Comparison of ENCODE assay signal across 14 cellular contexts in genomic region chr4:40251366-40251765, GRCh38. TPM values are rescaled to one million over a fixed set of nuclear protein-coding genes. Genes with fewer than 3 reads are reported as not detected.
DNase-seq lines count a peak whose midpoint lies in the region; ATAC-seq and TF ChIP-seq lines count a peak whose summit lies in the region.
"Had no signal": no experiment of that assay in that cellular context is flagged by ENCODE, and none has a peak within 500 bp of the region (broad histone marks: within the 10 kb centered on the region; RNA-seq: fewer than 3 reads in every experiment).

No MANE protein-coding gene starts in this region.

- H3K27me3 Mint-ChIP-seq in MCF 10A (ENCODE audit: insufficient read depth, unreplicated experiment): no peaks in the 10 kb centered on the region

- H3K9me3 Mint-ChIP-seq in MCF 10A (ENCODE audit: unreplicated experiment): no peaks in the 10 kb centered on the region

- H3K4me1 Mint-ChIP-seq in MCF 10A (ENCODE audit: insufficient read depth, unreplicated experiment): peaks cover 37% of the 10 kb centered on the region

- TF ChIP-seq CTCF in MCF 10A (IDR thresholded peaks at IDR 0.05; ENCODE audit: unreplicated experiment) (no peak), breast epithelium (IDR thresholded peaks at IDR 0.05) (no peak)

- peak; percentile 73 for DNase-seq in MCF 10A (ENCODE audit: unreplicated experiment)
- no peak for DNase-seq in breast epithelium (ENCODE audit: low spot score in 2 of 2)
- DNase-seq in SW 1271 (lab: John Stamatoyannopoulos, UW): peak; percentile 23 to 64
- peak; percentile 57 for DNase-seq in epithelial cell of prostate (ENCODE audit: low read depth, low spot score)
- DNase-seq in NCI-H2227 (lab: John Stamatoyannopoulos, UW; ENCODE audit: unreplicated experiment): no peak
- no peak for DNase-seq in HT-29 (ENCODE audit: low spot score)
- DNase-seq: BE2C, caudate nucleus, GF-D8, NCI-H2081 treated with DMSO at 0.1 percent for 48 hours, OCI-M1, posterior cingulate gyrus had no signal

- no peak overlapping the region for H3K4me3 ChIP-seq in breast epithelium

- no peak overlapping the region for H3K27ac ChIP-seq in breast epithelium
- peak overlapping the region; percentile 91 for H3K27ac ChIP-seq in epithelial cell of prostate

- CTCF ChIA-PET in MCF 10A (lab: Yijun Ruan, JAX): interaction anchor here (0.6 to 1.4 kb wide), 3 partner anchors 66 to 74 kb away, joined by 3 read pairs; no protein-coding TSS in a partner anchor

- ATAC-seq in GM21737 (IDR thresholded peaks at IDR 0.05; ENCODE audit: unreplicated experiment) (no peak), HG02981 (IDR thresholded peaks at IDR 0.05; ENCODE audit: unreplicated experiment) (no peak)

- H3K36me3 Mint-ChIP-seq in MCF 10A (ENCODE audit: insufficient read depth, unreplicated experiment): peaks cover 6% of the 10 kb centered on the region

- POLR2A ChIA-PET in MCF 10A (lab: Yijun Ruan, JAX): interaction anchor here (0.6 to 1.4 kb wide), 5 partner anchors 19 to 721 kb away, joined by 3 read pairs; no protein-coding TSS in a partner anchor

- no peaks in the 10 kb centered on the region for H3K9me3 ChIP-seq in breast epithelium
- H3K9me3 ChIP-seq: BE2C had no signal

- intact Hi-C loops in MCF 10A (cut with micrococcal nuclease): no loop called here
- intact Hi-C loops in breast epithelium (cut with DNase I; ENCODE audit: low total_unique reads): no loop called here

- no peak for TF ChIP-seq POLR2A in breast epithelium (IDR thresholded peaks at IDR 0.05)

- BruUV-seq in MCF 10A (replicated peaks; lab: Mats Ljungman, UMichigan): no TSS peak

- H3K4me3 Mint-ChIP-seq in MCF 10A (ENCODE audit: unreplicated experiment): no peak overlapping the region

- H3K4me1 ChIP-seq in breast epithelium: no peaks in the 10 kb centered on the region
- H3K4me1 ChIP-seq: BE2C had no signal

- no peaks in the 10 kb centered on the region for H3K36me3 ChIP-seq in breast epithelium
- H3K36me3 ChIP-seq: BE2C had no signal

- peak overlapping the region; percentile 85 for H3K27ac Mint-ChIP-seq in MCF 10A (ENCODE audit: low read depth, unreplicated experiment)

- H3K27me3 ChIP-seq in breast epithelium: no peaks in the 10 kb centered on the region
- H3K27me3 ChIP-seq: BE2C had no signal

RNA-seq across cellular contexts. Expression of gene RHOH, which starts 54.5 kb away (rescaled TPM):
- total RNA-seq in MCF 10A (2022): not detected in 2 replicates
- total RNA-seq in breast epithelium: 10 to 100 TPM in 1 of 3 donors, 1 to 10 TPM in 2; 5.0 to 16.4 (median 9.7) TPM
- total RNA-seq in HT-29 (2014; rRNA removed; shearing (Covaris generic)): not detected in 2 replicates

Comparison
In these comparisons a context has a peak if more than half of its experiments do, and no peak if none do; other contexts are left out.
1. DNase-seq: peak in MCF 10A (single experiment), SW 1271 (2 of 2) and epithelial cell of prostate (single experiment); none in breast epithelium (0 of 2), NCI-H2227 (single experiment) and HT-29 (single experiment).